Comparison of ENCODE assay signal across 1 cellular context in the genomic region with DNA sequence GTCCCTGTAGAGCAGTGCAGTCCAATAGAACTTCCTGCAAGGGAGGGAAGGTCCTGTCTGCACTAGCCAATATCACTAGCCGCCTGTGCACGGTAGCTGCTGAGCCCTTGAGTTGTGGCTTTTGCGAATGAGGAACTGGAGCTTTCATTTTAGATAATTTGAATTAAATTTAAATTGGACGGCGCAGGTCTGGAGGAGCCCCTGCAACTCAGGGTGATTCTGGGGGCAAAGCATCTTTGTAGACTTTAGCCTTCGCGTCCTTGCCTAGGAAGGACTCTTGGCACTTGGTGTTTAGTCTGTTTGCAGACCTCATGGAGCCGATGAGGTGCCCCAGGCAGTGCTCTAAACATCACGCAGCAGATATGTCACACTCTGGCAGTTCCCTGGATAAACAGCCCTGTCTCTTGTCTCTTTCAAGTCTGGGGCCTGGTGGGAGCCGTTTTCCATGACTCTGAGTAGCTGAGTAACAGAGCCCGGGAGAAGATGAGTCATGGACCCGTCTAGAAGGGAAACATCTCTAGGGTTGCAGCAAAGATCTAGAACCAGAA.
TF ChIP-seq lines count a peak whose summit lies in the region.

No MANE protein-coding gene starts in this region.

TF ChIP-seq in HCT116, 20 proteins besides CTCF, POLR2A, EP300 and RAD21 (continued from another document):
- TF ChIP-seq, protein P1, sequence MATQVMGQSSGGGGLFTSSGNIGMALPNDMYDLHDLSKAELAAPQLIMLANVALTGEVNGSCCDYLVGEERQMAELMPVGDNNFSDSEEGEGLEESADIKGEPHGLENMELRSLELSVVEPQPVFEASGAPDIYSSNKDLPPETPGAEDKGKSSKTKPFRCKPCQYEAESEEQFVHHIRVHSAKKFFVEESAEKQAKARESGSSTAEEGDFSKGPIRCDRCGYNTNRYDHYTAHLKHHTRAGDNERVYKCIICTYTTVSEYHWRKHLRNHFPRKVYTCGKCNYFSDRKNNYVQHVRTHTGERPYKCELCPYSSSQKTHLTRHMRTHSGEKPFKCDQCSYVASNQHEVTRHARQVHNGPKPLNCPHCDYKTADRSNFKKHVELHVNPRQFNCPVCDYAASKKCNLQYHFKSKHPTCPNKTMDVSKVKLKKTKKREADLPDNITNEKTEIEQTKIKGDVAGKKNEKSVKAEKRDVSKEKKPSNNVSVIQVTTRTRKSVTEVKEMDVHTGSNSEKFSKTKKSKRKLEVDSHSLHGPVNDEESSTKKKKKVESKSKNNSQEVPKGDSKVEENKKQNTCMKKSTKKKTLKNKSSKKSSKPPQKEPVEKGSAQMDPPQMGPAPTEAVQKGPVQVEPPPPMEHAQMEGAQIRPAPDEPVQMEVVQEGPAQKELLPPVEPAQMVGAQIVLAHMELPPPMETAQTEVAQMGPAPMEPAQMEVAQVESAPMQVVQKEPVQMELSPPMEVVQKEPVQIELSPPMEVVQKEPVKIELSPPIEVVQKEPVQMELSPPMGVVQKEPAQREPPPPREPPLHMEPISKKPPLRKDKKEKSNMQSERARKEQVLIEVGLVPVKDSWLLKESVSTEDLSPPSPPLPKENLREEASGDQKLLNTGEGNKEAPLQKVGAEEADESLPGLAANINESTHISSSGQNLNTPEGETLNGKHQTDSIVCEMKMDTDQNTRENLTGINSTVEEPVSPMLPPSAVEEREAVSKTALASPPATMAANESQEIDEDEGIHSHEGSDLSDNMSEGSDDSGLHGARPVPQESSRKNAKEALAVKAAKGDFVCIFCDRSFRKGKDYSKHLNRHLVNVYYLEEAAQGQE (IDR thresholded peaks at IDR 0.05; ENCODE audit: low read depth): no peak
- no peak for TF ChIP-seq TCF7L2 (IDR thresholded peaks at IDR 0.05; ENCODE audit: borderline replicate concordance, extremely low read depth, insufficient read depth, insufficient read length)
- no peak for TF ChIP-seq EGR1 (IDR thresholded peaks at IDR 0.05; ENCODE audit: low read depth)
- TF ChIP-seq YY1 (IDR thresholded peaks at IDR 0.05; ENCODE audit: extremely low read depth, insufficient replicate concordance, low read depth, low read length): no peak
- no peak for TF ChIP-seq JUND (IDR thresholded peaks at IDR 0.05)
- no peak for TF ChIP-seq EZH2phosphoT487 (IDR thresholded peaks at IDR 0.05; ENCODE audit: borderline replicate concordance)
- no peak for TF ChIP-seq CEBPB (IDR thresholded peaks at IDR 0.05; ENCODE audit: low read depth)
